In the genomic region with DNA sequence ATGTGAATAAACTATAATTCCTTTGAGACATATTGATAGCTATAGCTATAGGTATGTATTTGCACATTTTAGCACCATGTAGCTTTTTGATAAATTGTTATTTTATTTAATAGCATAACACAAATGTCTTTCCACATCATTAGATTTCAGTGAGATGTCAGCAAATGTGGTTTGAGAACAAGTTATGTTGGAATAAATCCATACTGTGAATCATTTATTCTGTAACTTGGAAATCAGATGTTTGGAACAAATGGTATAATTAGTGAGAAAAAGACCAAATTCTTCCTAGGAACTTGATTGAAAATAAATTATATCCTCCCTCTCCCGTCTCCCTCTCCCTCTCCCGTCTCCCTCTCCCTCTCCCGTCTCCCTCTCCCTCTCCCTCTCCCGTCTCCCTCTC, we compare ENCODE assay signal across 21 cellular contexts.
DNase-seq lines count a peak whose midpoint lies in the region; ATAC-seq and TF ChIP-seq lines count a peak whose summit lies in the region.
"Had no signal": no experiment of that assay in that cellular context is flagged by ENCODE, and none has a peak within 500 bp of the region (broad histone marks: within the 10 kb centered on the region; RNA-seq: fewer than 3 reads in every experiment).

No MANE protein-coding gene starts in this region.

- peak overlapping the region; percentile 52 for H3K4me2 ChIP-seq in KMS-11
- H3K4me2 ChIP-seq: PC-9 had no signal

- H3K4me1 ChIP-seq in KMS-11 (ENCODE audit: low read depth, poor library complexity, severe bottlenecking) = peaks cover 28% of the 10 kb centered on the region
- H3K4me1 ChIP-seq: BE2C had no signal

- H3K4me3 ChIP-seq in KMS-11 (IDR thresholded peaks at IDR 0.05; ENCODE audit: insufficient read depth, low read depth, low read length) (peak overlapping the region; percentile 0), astrocyte of the spinal cord (ENCODE audit: low read depth, low read length) (no peak overlapping the region), fibroblast of the aortic adventitia (ENCODE audit: low read depth, low read length) (no peak overlapping the region), coronary artery (no peak overlapping the region)
- H3K4me3 ChIP-seq: K562, MG63, PC-9, SJCRH30 had no signal

- no peak for TF ChIP-seq POLR2A in erythroblast (IDR thresholded peaks at IDR 0.05; ENCODE audit: low read length)

- no peaks in the 10 kb centered on the region for H3K79me2 ChIP-seq in KMS-11 (ENCODE audit: insufficient read depth, low read depth)

- no peaks in the 10 kb centered on the region for H3K27me3 ChIP-seq in KMS-11 (ENCODE audit: insufficient read depth, low read depth)
- H3K27me3 ChIP-seq: BE2C, SJCRH30 had no signal

- no peak for ATAC-seq in HG02885 (IDR thresholded peaks at IDR 0.05; ENCODE audit: poor library complexity, unreplicated experiment)
- ATAC-seq: Right ventricle myocardium inferior, SK-N-SH treated with all-trans-retinoic acid at 6 μM for 48 hours had no signal

- no peak overlapping the region for H2AFZ ChIP-seq in KMS-11 (ENCODE audit: low read depth)
- H2AFZ ChIP-seq: PC-9 had no signal

- peak overlapping the region; percentile 85 for H3K27ac ChIP-seq in KMS-11
- no peak overlapping the region for H3K27ac ChIP-seq in coronary artery
- H3K27ac ChIP-seq: PC-9, SJCRH30 had no signal

- H4K20me1 ChIP-seq in KMS-11 (ENCODE audit: insufficient read depth) = no peaks in the 10 kb centered on the region

- TF ChIP-seq CTCF in KMS-11 (conservative IDR thresholded peaks at IDR 0.05; ENCODE audit: low read depth, low read length) (no peak), astrocyte of the spinal cord (IDR thresholded peaks at IDR 0.05; ENCODE audit: low read depth, low read length) (no peak), fibroblast of the aortic adventitia (IDR thresholded peaks at IDR 0.05; ENCODE audit: insufficient read depth, low read length) (no peak), coronary artery (IDR thresholded peaks at IDR 0.05) (no peak)

- DNase-seq in astrocyte of the spinal cord (ENCODE audit: low read depth, low spot score) (peak; percentile 16), fibroblast of the aortic adventitia (ENCODE audit: low read depth) (peak; percentile 61), superior temporal gyrus (ENCODE audit: extremely low spot score) (no peak), erythroblast (lab: John Stamatoyannopoulos, UW) (no peak), coronary artery (ENCODE audit: low spot score) (no peak)
- DNase-seq: BE2C, DMS 273 treated with DMSO at 0.1 percent for 48 hours, DMS79, GF-D8, MG63, NCI-H1105 treated with DMSO at 0.1 percent for 48 hours, NCI-H2081, NCI-H2227 treated with DMSO at 0.1 percent for 48 hours, NCI-H526 treated with DMSO at 0.1 percent for 48 hours, PC-9 had no signal

- H3K36me3 ChIP-seq in KMS-11 (ENCODE audit: insufficient read depth) = no peaks in the 10 kb centered on the region
- H3K36me3 ChIP-seq: BE2C, MG63, SJCRH30 had no signal

- in situ Hi-C loops in astrocyte of the spinal cord (cut with HindIII; ENCODE audit: low sequenced_read_pairs) = no loop called here

- no peak overlapping the region for H3K9ac ChIP-seq in KMS-11

Comparison
In these comparisons a context has a peak if more than half of its experiments do, and no peak if none do; other contexts are left out.
1. DNase-seq: peak in astrocyte of the spinal cord (single experiment) and fibroblast of the aortic adventitia (single experiment); none in superior temporal gyrus (single experiment), erythroblast (0 of 2) and coronary artery (single experiment).